ENCODE assay signal across 8 cellular contexts in the genomic region with DNA sequence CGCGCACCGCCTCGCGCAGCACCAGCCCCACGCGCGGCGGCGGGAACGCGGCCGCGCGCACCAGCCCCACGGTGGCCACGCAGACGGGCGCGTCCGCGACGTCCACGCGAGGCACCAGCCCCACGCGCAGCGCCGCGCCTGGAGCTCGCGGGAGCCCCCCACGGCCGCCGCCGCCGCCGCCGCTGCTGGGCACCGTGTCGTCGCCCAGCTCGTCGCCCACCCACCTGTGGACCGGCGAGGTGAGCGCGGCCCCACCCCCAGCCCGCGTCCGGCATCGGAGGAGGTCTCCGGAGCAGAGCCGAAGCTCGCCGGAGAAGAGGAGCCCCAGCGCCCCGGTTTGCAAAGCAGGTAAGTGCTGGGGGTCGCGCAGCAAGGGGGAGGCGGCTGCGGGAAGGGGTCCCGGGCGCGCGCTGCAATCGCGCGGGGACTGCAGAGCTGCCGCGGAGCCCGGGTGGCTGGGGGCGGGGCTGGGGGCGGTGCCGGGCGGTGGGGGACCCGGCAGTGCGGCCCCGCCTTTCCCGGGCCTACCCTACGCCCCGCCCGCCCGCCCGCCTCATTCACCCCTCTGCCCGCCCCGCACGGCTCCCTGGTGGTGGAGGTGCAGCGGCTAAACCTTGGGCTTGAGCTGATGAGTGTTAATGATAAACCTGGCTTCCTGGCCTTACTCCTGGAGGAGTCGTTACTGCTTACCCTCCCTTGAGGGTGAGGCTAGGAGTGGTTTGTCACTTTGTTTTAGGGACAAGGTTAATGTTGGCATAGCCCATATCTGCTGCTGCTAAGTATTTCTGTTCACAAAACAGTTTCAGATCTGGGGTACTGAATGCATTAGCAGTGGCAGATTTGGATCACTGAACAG. TPM values are rescaled to one million over a fixed set of nuclear protein-coding genes. Genes with fewer than 3 reads are reported as not detected.
DNase-seq lines count a peak whose midpoint lies in the region; ATAC-seq, FAIRE-seq and TF ChIP-seq lines count a peak whose summit lies in the region.

No MANE protein-coding gene starts in this region.

- intact Hi-C loops in adrenal gland (cut with DNase I), result no loop called here
- intact Hi-C loops in left cardiac atrium (cut with DNase I), result no loop called here
- intact Hi-C loops in prostate gland (cut with DNase I), result no loop called here

- H3K4me1 ChIP-seq in adrenal gland (replicated peaks in 1 of 2), result peaks cover 13 to 42% of the 10 kb centered on the region in 2 donors
- H3K4me1 ChIP-seq in prostate gland (replicated peaks), result no peaks in the 10 kb centered on the region
- no peaks in the 10 kb centered on the region for H3K4me1 ChIP-seq in urinary bladder (ENCODE audit: insufficient read depth)

- H3K9me3 ChIP-seq in adrenal gland (replicated peaks in 1 of 3) (no peaks in the 10 kb centered on the region), prostate gland (no peaks in the 10 kb centered on the region)

- peak; percentile 38; the same call in 1 of the 2 replicates for TF ChIP-seq POLR2A in GM12892 (IDR thresholded peaks at IDR 0.05; ENCODE audit: low read depth, low read length)
- peak in 1 of 2 donors; percentile 67 for TF ChIP-seq POLR2A in adrenal gland (IDR thresholded peaks at IDR 0.05)
- TF ChIP-seq POLR2A in prostate gland (IDR thresholded peaks at IDR 0.05), result peak; percentile 24

- TF ChIP-seq CTCF in adrenal gland (IDR thresholded peaks at IDR 0.05) (peak in 2 of 6 experiments; percentile 2 to 18), prostate gland (IDR thresholded peaks at IDR 0.05) (no peak)

- H3K27me3 ChIP-seq in adrenal gland, result no peaks in the 10 kb centered on the region
- no peaks in the 10 kb centered on the region for H3K27me3 ChIP-seq in prostate gland (replicated peaks; ENCODE audit: insufficient read depth)

- H3K4me3 ChIP-seq in adrenal gland (peak overlapping the region; percentile 56 to 99 (median 96)), prostate gland (peak overlapping the region; percentile 93 to 95), urinary bladder (ENCODE audit: low read depth, low read length) (peak overlapping the region; percentile 99)

- ATAC-seq in HG02678 (IDR thresholded peaks at IDR 0.05; ENCODE audit: unreplicated experiment) (peak; percentile 56), left cardiac atrium (peak; percentile 76)

- H3K27ac ChIP-seq in adrenal gland (peak overlapping the region; percentile 69 to 93 (median 89)), prostate gland (peak overlapping the region; percentile 92 to 93), urinary bladder (ENCODE audit: low read depth) (peak overlapping the region; percentile 93)

- DNase-seq in GM12892 (ENCODE audit: insufficient read length), result peak; percentile 85
- peak; percentile 79 for DNase-seq in NCI-H1105 (lab: John Stamatoyannopoulos, UW)
- DNase-seq in T follicular helper cell (ENCODE audit: low read depth), result peak; percentile 84
- DNase-seq in adrenal gland, result peak; percentile 75 to 86 (median 82)
- DNase-seq in left cardiac atrium, result peak; percentile 76
- DNase-seq in prostate gland (ENCODE audit: low spot score), result peak; percentile 69

- H3K36me3 ChIP-seq in adrenal gland (replicated peaks in 1 of 2), result no peaks in the 10 kb centered on the region
- H3K36me3 ChIP-seq in prostate gland, result no peaks in the 10 kb centered on the region
- H3K36me3 ChIP-seq in urinary bladder (ENCODE audit: insufficient read depth), result no peaks in the 10 kb centered on the region

- 0 to 1% (median 0%) methylated on average over 18 to 90 of the region's 90 CpGs for WGBS in adrenal gland, 4 donors
- 0% methylated on average over 4 of the region's 90 CpGs for WGBS in prostate gland
- WGBS in urinary bladder, result under 1% methylated on average over 90 of the region's 90 CpGs

- peak; percentile 94 for FAIRE-seq in GM12892 (lab: Jason Lieb, UNC)

RNA-seq across cellular contexts. Expression of a gene that starts 0.9 kb away (rescaled TPM):
- polyA plus RNA-seq in GM12892 (2012; ENCODE audit: missing spikeins), result 3.1 TPM
- total RNA-seq in adrenal gland, result 10 to 100 TPM; 14.8 to 48.2 (median 23.9) TPM
- 10 to 100 TPM in 1 of 3 donors, 1 to 10 TPM in 2; 4.7 to 10.1 (median 6.4) TPM for polyA plus RNA-seq in adrenal gland
- 1 to 10 TPM; 1.6 to 3.6 TPM for total RNA-seq in left cardiac atrium
- total RNA-seq in prostate gland, result 10 to 100 TPM; 27.5 to 30.5 TPM
- 16.5 TPM for total RNA-seq in urinary bladder
- polyA plus RNA-seq in urinary bladder, result 4.5 TPM

Comparison
In these comparisons a context has a peak if more than half of its experiments do, and no peak if none do; other contexts are left out.
1. Peak in every context shown above with its lines: DNase-seq, ATAC-seq, H3K4me3 ChIP-seq and H3K27ac ChIP-seq.